In the genomic region with DNA sequence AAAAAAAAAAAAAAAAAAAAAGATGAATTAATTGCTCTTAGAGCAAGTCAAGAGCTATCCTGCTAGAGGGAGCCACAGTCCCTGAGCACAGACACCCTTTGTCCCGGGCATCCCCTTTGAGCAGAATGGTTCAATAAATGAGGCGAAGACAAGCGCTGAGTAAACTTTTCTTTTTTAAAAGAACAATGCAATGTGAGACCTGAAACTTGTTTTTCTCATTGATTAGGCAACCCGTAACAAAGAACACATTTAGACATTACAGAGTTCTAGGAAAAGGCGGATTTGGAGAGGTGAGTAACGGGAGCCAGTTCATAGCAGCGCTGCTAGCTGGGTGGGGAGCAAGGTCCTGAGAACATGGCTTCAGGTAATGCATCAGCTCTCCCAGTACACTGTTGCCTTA, we compare ENCODE assay signal across 8 cellular contexts. TPM values are rescaled to one million over a fixed set of nuclear protein-coding genes. Genes with fewer than 3 reads are reported as not detected.
DNase-seq lines count a peak whose midpoint lies in the region; ATAC-seq and TF ChIP-seq lines count a peak whose summit lies in the region.

No MANE protein-coding gene starts in this region.

- H3K27ac ChIP-seq in cardiac muscle cell = no peak overlapping the region

- H3K4me3 ChIP-seq in cardiac muscle cell = no peak overlapping the region

- H3K9me3 ChIP-seq in cardiac muscle cell (ENCODE audit: low read depth) = no peaks in the 10 kb centered on the region

- no peak overlapping the region for H3K27ac Mint-ChIP-seq in stimulated activated naive B cell treated with anti-CD40 and anti-IgM and Interleukin-4, amounts not matched to agents 10 μg/mL and 1 μg/mL and 100 μg/mL, for 72 hours

- DNase-seq in cardiac muscle cell (ENCODE audit: low read depth in 1 of 2, low spot score in 1 of 2) (peak; percentile 10 to 16), Right ventricle myocardium inferior (ENCODE audit: missing footprints) (no peak), OCI-M1 (lab: John Stamatoyannopoulos, UW) (peak; percentile 45), fibroblast of peridontal ligament (ENCODE audit: extremely low read depth) (peak; percentile 14), NCI-H1694 treated with DMSO at 0.1 percent for 48 hours (lab: John Stamatoyannopoulos, UW) (no peak)
- DNase-seq in stimulated activated naive B cell treated with anti-CD40 and anti-IgM and Interleukin-4, amounts not matched to agents 10 μg/mL and 1 μg/mL and 100 μg/mL, for 72 hours = no peak

- TF ChIP-seq CTCF in cardiac muscle cell (IDR thresholded peaks at IDR 0.05; ENCODE audit: low read depth, low read length) = no peak

- intact Hi-C loops in Right ventricle myocardium inferior (cut with DNase I) = no loop called here

- H3K4me3 Mint-ChIP-seq in stimulated activated naive B cell treated with anti-CD40 and anti-IgM and Interleukin-4, amounts not matched to agents 10 μg/mL and 1 μg/mL and 100 μg/mL, for 72 hours = no peak overlapping the region

- no peaks in the 10 kb centered on the region for H3K27me3 Mint-ChIP-seq in stimulated activated naive B cell treated with anti-CD40 and anti-IgM and Interleukin-4, amounts not matched to agents 10 μg/mL and 1 μg/mL and 100 μg/mL, for 72 hours

- no peaks in the 10 kb centered on the region for H3K36me3 ChIP-seq in cardiac muscle cell

- ATAC-seq in Right ventricle myocardium inferior (no peak), GM19023 (IDR thresholded peaks at IDR 0.05; ENCODE audit: unreplicated experiment) (no peak), HG03565 (IDR thresholded peaks at IDR 0.05; ENCODE audit: unreplicated experiment) (no peak)
- ATAC-seq in stimulated activated naive B cell treated with anti-CD40 and anti-IgM and Interleukin-4, amounts not matched to agents 10 μg/mL and 1 μg/mL and 100 μg/mL, for 72 hours (replicated peaks) = peak; percentile 38 to 61

- no peaks in the 10 kb centered on the region for H3K36me3 Mint-ChIP-seq in stimulated activated naive B cell treated with anti-CD40 and anti-IgM and Interleukin-4, amounts not matched to agents 10 μg/mL and 1 μg/mL and 100 μg/mL, for 72 hours

- H3K27me3 ChIP-seq in cardiac muscle cell = no peaks in the 10 kb centered on the region

- peaks cover 7% of the 10 kb centered on the region in 2 donors for H3K4me1 Mint-ChIP-seq in stimulated activated naive B cell treated with anti-CD40 and anti-IgM and Interleukin-4, amounts not matched to agents 10 μg/mL and 1 μg/mL and 100 μg/mL, for 72 hours

- H3K9me3 Mint-ChIP-seq in stimulated activated naive B cell treated with anti-CD40 and anti-IgM and Interleukin-4, amounts not matched to agents 10 μg/mL and 1 μg/mL and 100 μg/mL, for 72 hours = no peaks in the 10 kb centered on the region

- peaks cover 15% of the 10 kb centered on the region for H3K4me1 ChIP-seq in cardiac muscle cell (ENCODE audit: low read depth)

RNA-seq across cellular contexts. Expression of a gene that starts 46.1 kb away (rescaled TPM):
- total RNA-seq in cardiac muscle cell = 9.4 and 12.8 TPM in 2 replicates
- 10.0 and 11.1 TPM in 2 replicates for polyA plus RNA-seq in cardiac muscle cell
- total RNA-seq in Right ventricle myocardium inferior = 7.7 TPM

RNA-seq across cellular contexts. Expression of a gene that starts 46.2 kb away (rescaled TPM):
- total RNA-seq in cardiac muscle cell = 14.4 and 19.8 TPM in 2 replicates
- polyA plus RNA-seq in cardiac muscle cell = 15.0 and 17.6 TPM in 2 replicates
- 18.3 TPM for total RNA-seq in Right ventricle myocardium inferior

Comparison
In these comparisons a context has a peak if more than half of its experiments do, and no peak if none do; other contexts are left out.
1. DNase-seq: peak in cardiac muscle cell (2 of 2), OCI-M1 (single experiment) and fibroblast of peridontal ligament (single experiment); none in Right ventricle myocardium inferior (single experiment), stimulated activated naive B cell treated with anti-CD40 and anti-IgM and Interleukin-4, amounts not matched to agents 10 μg/mL and 1 μg/mL and 100 μg/mL, for 72 hours (single experiment) and NCI-H1694 treated with DMSO at 0.1 percent for 48 hours (single experiment).
2. ATAC-seq: peak in stimulated activated naive B cell treated with anti-CD40 and anti-IgM and Interleukin-4, amounts not matched to agents 10 μg/mL and 1 μg/mL and 100 μg/mL, for 72 hours (2 of 2); none in Right ventricle myocardium inferior (single experiment), GM19023 (single experiment) and HG03565 (single experiment).